Comparison of ENCODE assay signal across 1 cellular context in the genomic region with DNA sequence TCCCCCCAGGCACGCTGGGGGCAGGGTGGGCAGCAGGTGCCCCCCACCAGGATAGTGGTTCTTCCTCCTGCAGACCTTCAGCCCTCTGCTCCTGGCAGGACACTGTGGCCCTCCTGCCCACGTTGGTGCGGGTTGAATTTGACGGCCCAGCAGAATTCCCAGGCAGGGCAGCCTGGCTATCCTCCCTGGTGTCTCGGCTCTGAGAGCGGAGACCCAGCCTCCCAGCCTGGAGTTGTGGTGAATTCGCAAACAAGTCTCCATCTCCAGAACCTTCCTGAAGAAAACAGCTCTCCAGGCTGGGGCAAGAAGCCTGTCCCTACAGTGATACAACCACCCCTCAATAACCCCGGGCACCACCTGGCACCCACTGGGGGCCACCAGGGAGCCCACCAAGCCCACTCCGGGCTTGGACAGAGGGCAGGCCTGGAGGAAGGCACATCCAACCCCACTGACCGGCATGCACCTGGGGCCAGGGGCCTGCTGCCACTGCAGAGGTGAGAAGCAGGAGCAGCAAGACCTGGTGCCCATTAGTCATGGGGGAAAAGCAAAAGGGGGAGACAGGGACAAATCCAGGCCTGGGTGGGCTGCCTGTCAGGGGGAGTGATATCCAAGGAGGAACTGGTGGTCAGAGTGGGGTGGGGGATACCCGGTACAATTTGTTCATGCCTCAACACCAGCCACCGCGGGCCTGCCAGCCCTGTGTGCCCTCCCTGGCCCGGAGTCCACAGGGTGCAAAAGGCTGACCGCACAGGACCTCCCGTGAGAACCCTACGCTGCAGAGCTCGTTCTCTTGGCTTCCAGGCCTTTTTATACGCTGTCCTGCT.
TF ChIP-seq lines count a peak whose summit lies in the region.

No MANE protein-coding gene starts in this region.

TF ChIP-seq in K562, 482 proteins besides CTCF, POLR2A, EP300 and RAD21:
- TF ChIP-seq, protein P1, sequence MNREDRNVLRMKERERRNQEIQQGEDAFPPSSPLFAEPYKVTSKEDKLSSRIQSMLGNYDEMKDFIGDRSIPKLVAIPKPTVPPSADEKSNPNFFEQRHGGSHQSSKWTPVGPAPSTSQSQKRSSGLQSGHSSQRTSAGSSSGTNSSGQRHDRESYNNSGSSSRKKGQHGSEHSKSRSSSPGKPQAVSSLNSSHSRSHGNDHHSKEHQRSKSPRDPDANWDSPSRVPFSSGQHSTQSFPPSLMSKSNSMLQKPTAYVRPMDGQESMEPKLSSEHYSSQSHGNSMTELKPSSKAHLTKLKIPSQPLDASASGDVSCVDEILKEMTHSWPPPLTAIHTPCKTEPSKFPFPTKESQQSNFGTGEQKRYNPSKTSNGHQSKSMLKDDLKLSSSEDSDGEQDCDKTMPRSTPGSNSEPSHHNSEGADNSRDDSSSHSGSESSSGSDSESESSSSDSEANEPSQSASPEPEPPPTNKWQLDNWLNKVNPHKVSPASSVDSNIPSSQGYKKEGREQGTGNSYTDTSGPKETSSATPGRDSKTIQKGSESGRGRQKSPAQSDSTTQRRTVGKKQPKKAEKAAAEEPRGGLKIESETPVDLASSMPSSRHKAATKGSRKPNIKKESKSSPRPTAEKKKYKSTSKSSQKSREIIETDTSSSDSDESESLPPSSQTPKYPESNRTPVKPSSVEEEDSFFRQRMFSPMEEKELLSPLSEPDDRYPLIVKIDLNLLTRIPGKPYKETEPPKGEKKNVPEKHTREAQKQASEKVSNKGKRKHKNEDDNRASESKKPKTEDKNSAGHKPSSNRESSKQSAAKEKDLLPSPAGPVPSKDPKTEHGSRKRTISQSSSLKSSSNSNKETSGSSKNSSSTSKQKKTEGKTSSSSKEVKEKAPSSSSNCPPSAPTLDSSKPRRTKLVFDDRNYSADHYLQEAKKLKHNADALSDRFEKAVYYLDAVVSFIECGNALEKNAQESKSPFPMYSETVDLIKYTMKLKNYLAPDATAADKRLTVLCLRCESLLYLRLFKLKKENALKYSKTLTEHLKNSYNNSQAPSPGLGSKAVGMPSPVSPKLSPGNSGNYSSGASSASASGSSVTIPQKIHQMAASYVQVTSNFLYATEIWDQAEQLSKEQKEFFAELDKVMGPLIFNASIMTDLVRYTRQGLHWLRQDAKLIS (CRISPR knock-in tag; IDR thresholded peaks at IDR 0.05): no peak
- TF ChIP-seq RFX1 (IDR thresholded peaks at IDR 0.05): no peak
- peak; percentile 5 for TF ChIP-seq POLR2G (IDR thresholded peaks at IDR 0.05; ENCODE audit: low read depth, low read length)
TF ChIP-seq in K562: peak in this region for 1.
